8 cellular contexts compared by ENCODE assay signal in the genomic region with DNA sequence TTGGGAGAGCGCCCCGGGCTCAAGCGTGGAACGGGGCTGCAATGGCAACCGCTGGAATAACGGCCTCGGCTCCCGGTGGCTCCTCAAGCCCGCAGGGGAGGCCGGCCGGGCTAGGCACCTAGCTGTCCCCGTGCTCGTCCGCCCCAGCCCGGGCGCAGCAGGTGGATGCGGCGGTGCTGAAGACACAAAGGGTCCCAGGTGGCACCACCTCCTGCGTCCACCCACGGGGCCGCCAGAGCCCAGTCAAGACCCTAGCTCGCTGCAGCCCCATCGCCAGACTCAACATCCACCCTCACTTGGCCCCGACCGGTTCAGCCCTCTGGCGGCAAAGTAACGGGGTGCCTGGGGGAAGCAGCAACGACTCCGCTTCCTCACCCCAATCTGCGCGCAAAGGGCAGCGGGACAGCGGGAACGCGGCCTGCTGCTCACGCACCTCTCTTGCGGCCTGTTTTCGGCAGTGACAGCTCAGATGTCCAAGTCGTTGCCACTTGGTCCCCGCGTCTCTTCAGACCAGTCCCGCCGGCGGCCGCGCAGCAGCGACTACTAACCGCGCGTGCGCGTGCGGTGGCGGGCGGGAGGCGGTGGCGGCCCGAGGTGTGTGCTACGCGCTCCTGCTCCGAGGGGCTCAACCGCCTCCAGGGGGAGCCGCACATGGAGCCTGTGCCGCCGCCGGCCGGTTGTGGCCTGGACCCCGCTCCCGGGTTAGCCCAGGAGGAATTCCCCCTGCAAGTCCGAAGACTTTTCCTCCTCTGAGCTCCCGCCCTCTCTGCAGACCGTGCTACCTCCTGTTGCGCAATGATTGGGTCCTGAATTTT. TPM values are rescaled to one million over a fixed set of nuclear protein-coding genes. Genes with fewer than 3 reads are reported as not detected.
DNase-seq lines count a peak whose midpoint lies in the region; ATAC-seq, FAIRE-seq and TF ChIP-seq lines count a peak whose summit lies in the region.

A gene with protein sequence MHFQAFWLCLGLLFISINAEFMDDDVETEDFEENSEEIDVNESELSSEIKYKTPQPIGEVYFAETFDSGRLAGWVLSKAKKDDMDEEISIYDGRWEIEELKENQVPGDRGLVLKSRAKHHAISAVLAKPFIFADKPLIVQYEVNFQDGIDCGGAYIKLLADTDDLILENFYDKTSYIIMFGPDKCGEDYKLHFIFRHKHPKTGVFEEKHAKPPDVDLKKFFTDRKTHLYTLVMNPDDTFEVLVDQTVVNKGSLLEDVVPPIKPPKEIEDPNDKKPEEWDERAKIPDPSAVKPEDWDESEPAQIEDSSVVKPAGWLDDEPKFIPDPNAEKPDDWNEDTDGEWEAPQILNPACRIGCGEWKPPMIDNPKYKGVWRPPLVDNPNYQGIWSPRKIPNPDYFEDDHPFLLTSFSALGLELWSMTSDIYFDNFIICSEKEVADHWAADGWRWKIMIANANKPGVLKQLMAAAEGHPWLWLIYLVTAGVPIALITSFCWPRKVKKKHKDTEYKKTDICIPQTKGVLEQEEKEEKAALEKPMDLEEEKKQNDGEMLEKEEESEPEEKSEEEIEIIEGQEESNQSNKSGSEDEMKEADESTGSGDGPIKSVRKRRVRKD (minus strand): TSS at position 545 of the 815 bp plus-strand sequence. CDS start 14,570 bp downstream, outside the sequence.

- H3K4ac ChIP-seq in H1 (replicated peaks; ENCODE audit: insufficient read length, low read depth, low read length): peak within 1 kb of the TSS; percentile 72

- no peaks in the 10 kb centered on the region for H4K20me1 ChIP-seq in H1 (replicated peaks in 1 of 2; ENCODE audit: control insufficient read depth in 1 of 2, insufficient read depth in 2 of 2, low read length in 2 of 2)

- no peaks in the 10 kb centered on the region for H3K36me3 Mint-ChIP-seq in memory B cell

- H2AK5ac ChIP-seq in H1 (ENCODE audit: low read depth, low read length): no peak within 1 kb of the TSS

- no peak within 1 kb of the TSS for H3K27ac Mint-ChIP-seq in memory B cell

- peak within 1 kb of the TSS; percentile 59 for H4K91ac ChIP-seq in H1 (replicated peaks; ENCODE audit: insufficient read length, low read length)

- no peak within 1 kb of the TSS for H3K27ac ChIP-seq in H1 (ENCODE audit: low read depth, low read length)

- H2BK20ac ChIP-seq in H1 (ENCODE audit: low read length): no peak within 1 kb of the TSS

- peaks cover 0 to 2% (median 0%) of the 10 kb centered on the region in 4 experiments; a peak in 3 of 7 replicates for H3K27me3 ChIP-seq in H1 (replicated peaks in 1 of 4; ENCODE audit: control insufficient read depth in 3 of 4, extremely low read depth in 1 of 4, insufficient read depth in 3 of 4, low read length in 3 of 4)

- H3K9me3 ChIP-seq in H1 (ENCODE audit: insufficient read depth in 2 of 2, low read depth in 1 of 2, low read length in 1 of 2): no peaks in the 10 kb centered on the region

- no peak within 1 kb of the TSS for H2BK5ac ChIP-seq in H1 (ENCODE audit: low read depth, low read length)

- H3K4me1 ChIP-seq in H1 (replicated peaks in 1 of 4; ENCODE audit: control insufficient read depth in 3 of 4, insufficient read depth in 4 of 4, low read length in 3 of 4): no peaks in the 10 kb centered on the region; a peak in 2 of 7 replicates

- H3K4me3 Mint-ChIP-seq in memory B cell: peak within 1 kb of the TSS; percentile 88

- H3K14ac ChIP-seq in H1 (ENCODE audit: insufficient read length): no peak within 1 kb of the TSS

- CTCF ChIA-PET in H1 (lab: Charles Lee; ENCODE audit: partially characterized antibody): interaction anchor here (0.5 to 2.7 kb wide), 22 partner anchors 11 to 901 kb away, joined by 3 to 12 read pairs (median 3); a partner anchor contains a TSS

- no peaks in the 10 kb centered on the region for H3K9me3 Mint-ChIP-seq in memory B cell

- TF ChIP-seq POLR2A in H1 (IDR thresholded peaks at IDR 0.05; ENCODE audit: control extremely low read depth in 1 of 2, low read depth in 2 of 2, low read length in 2 of 2): no peak; a peak in 1 of 3 replicates

- TF ChIP-seq RAD21 in H1 (IDR thresholded peaks at IDR 0.05 in 1 of 2, conservative IDR thresholded peaks at IDR 0.05 in 1 of 2; ENCODE audit: low read depth in 2 of 2, low read length in 2 of 2): peak; percentile 33 to 50; a peak in 3 of 4 replicates

- peak within 1 kb of the TSS; percentile 87 for H4K8ac ChIP-seq in H1 (ENCODE audit: extremely low read depth, insufficient read depth, low read length)

- TF ChIP-seq EP300 in H1 (IDR thresholded peaks at IDR 0.05; ENCODE audit: borderline replicate concordance in 1 of 2, low read depth in 2 of 2, low read length in 2 of 2): no peak

- peak within 1 kb of the TSS; percentile 79 for H3K56ac ChIP-seq in H1 (replicated peaks; ENCODE audit: insufficient read length, low read depth, low read length)

- H3K23ac ChIP-seq in H1 (ENCODE audit: insufficient read length): no peak within 1 kb of the TSS

- no peaks in the 10 kb centered on the region for H3K36me3 ChIP-seq in H1 (ENCODE audit: control insufficient read depth in 2 of 4, insufficient read depth in 4 of 4, low read length in 3 of 4)

- no peaks in the 10 kb centered on the region for H3K79me2 ChIP-seq in H1 (ENCODE audit: control insufficient read depth in 1 of 2, insufficient read depth in 2 of 2, low read length in 2 of 2)

- ATAC-seq in GM19043 (IDR thresholded peaks at IDR 0.05; ENCODE audit: low read depth, unreplicated experiment) (peak; percentile 71), HG03342 (IDR thresholded peaks at IDR 0.05; ENCODE audit: unreplicated experiment) (peak; percentile 83), memory B cell (ENCODE audit: low read depth) (peak; percentile 85)

- H2BK12ac ChIP-seq in H1 (ENCODE audit: low read depth, low read length): no peak within 1 kb of the TSS

- H3K23me2 ChIP-seq in H1 (ENCODE audit: low read depth, low read length): peaks cover 7% of the 10 kb centered on the region; the same call in 1 of the 2 replicates

- POLR2A ChIA-PET in H1 (lab: Charles Lee; ENCODE audit: partially characterized antibody): interaction anchor here (0.8 to 1.6 kb wide), 8 partner anchors 13 to 227 kb away, joined by 3 to 6 read pairs (median 4); a partner anchor contains a TSS

- DNase-seq in AML-193 (lab: John Stamatoyannopoulos, UW) (peak; percentile 80 to 84), NCI-H446 (lab: John Stamatoyannopoulos, UW) (peak; percentile 27 to 84), H1 (ENCODE audit: low read depth in 1 of 2, low spot score in 2 of 2) (peak; percentile 73 to 93), memory B cell (ENCODE audit: low spot score in 2 of 2) (peak; percentile 41 to 62)
- DNase-seq in activated CD4-positive, alpha-beta T cell treated with anti-CD3 and anti-CD28 coated beads, Interleukin-2, amount 50 U/mL, for 48 hours: peak; percentile 56 to 63
- peak; percentile 22 for DNase-seq in stimulated activated CD8-positive, alpha-beta memory T cell treated with anti-CD3 and anti-CD28 coated beads, Interleukin-12 subunit alpha, Interleukin-12 subunit beta, amount 100 ng/mL, for 4 hours (ENCODE audit: low read depth)

- H2AFZ ChIP-seq in H1 (ENCODE audit: low read length): peak within 1 kb of the TSS; percentile 93

- peak within 1 kb of the TSS in 3 of 4 experiments; percentile 36 to 55 (median 51); a peak in 6 of 7 replicates for H3K9ac ChIP-seq in H1 (replicated peaks in 1 of 4; ENCODE audit: extremely low read depth in 1 of 4, low read depth in 3 of 4, low read length in 3 of 4)

- peak; percentile 48 to 65 (median 64) for TF ChIP-seq CTCF in H1 (IDR thresholded peaks at IDR 0.05; ENCODE audit: control extremely low read depth in 1 of 3, insufficient read depth in 1 of 3, low read depth in 1 of 3, low read length in 3 of 3)

- H3K79me1 ChIP-seq in H1 (ENCODE audit: low read depth, low read length): no peaks in the 10 kb centered on the region

- H3K4me2 ChIP-seq in H1 (ENCODE audit: insufficient read depth in 1 of 2, low read depth in 2 of 2, low read length in 2 of 2): peak within 1 kb of the TSS; percentile 64 to 91

- no peak within 1 kb of the TSS; the same call in 1 of the 2 replicates for H2BK15ac ChIP-seq in H1 (ENCODE audit: low read length)

- H4K5ac ChIP-seq in H1 (ENCODE audit: insufficient read length, low read depth, low read length): peak within 1 kb of the TSS; percentile 62

- 0 out of 2 replicates have a peak within 1 kb of the TSS, but pooled peaks have one; percentile 43 for H3K18ac ChIP-seq in H1 (ENCODE audit: extremely low read depth, low read length)

- H2BK120ac ChIP-seq in H1 (replicated peaks; ENCODE audit: low read depth, low read length): no peak within 1 kb of the TSS

- no peak for FAIRE-seq in H1 (lab: Jason Lieb, UNC)

- peaks cover 11% of the 10 kb centered on the region for H3K27me3 Mint-ChIP-seq in memory B cell

- 1% methylated on average over 67 of the region's 73 CpGs; no CpG with 5 or more reads in 1 of the 2 experiments for WGBS in H1 (ENCODE audit: extremely low coverage in 1 of 2, insufficient coverage in 1 of 2, insufficient read length in 1 of 2, insufficient replicate concordance in 2 of 2, low coverage in 1 of 2, low lambda C conversion rate in 2 of 2, missing lambda C conversion rate in 1 of 2), 2 experiments

- peak within 1 kb of the TSS; percentile 50 to 75 (median 71) for H3K4me3 ChIP-seq in H1 (ENCODE audit: extremely low read depth in 1 of 4, insufficient read depth in 2 of 4, low read depth in 3 of 4, low read length in 4 of 4)

- H3K4me1 Mint-ChIP-seq in memory B cell: peaks cover 3% of the 10 kb centered on the region

TF ChIP-seq in H1, 55 proteins besides CTCF, POLR2A, EP300 and RAD21 (continues in another document):
- TF ChIP-seq, protein P1, sequence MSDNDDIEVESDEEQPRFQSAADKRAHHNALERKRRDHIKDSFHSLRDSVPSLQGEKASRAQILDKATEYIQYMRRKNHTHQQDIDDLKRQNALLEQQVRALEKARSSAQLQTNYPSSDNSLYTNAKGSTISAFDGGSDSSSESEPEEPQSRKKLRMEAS (IDR thresholded peaks at IDR 0.05): peak; percentile 93
- TF ChIP-seq RNF2 (IDR thresholded peaks at IDR 0.05; ENCODE audit: borderline replicate concordance, low read depth, low read length, missing control alignments, poor library complexity, severe bottlenecking) (no peak), TAF7 (optimal IDR thresholded peaks at IDR 0.05; ENCODE audit: borderline replicate concordance, low read depth, low read length) (no peak), CHD1 (IDR thresholded peaks at IDR 0.05; ENCODE audit: low read depth, low read length) (no peak), CHD2 (IDR thresholded peaks at IDR 0.05; ENCODE audit: low read length) (no peak), SP4 (IDR thresholded peaks at IDR 0.05; ENCODE audit: low read length) (no peak)

RNA-seq across cellular contexts. Expression of the gene that starts here (rescaled TPM):
- total RNA-seq in H1 (2021; fragmentation: NEBNext Ultra II Directional; extraction: Animal tissue kit (Norgen Biotek cat#: 25700)): 3.1 and 3.2 TPM in 2 replicates
- 0.63 and 1.7 TPM in 2 replicates for polyA plus RNA-seq in H1 (2011; rRNA removed)
- polyA plus RNA-seq in H1 (2011; cell fraction: cytosol; rRNA removed): 2.5 TPM
- 0.46 TPM for polyA plus RNA-seq in H1 (2011; cell fraction: nucleus; rRNA removed)
- polyA plus RNA-seq in H1 (2012, experiment 1 of 2): 2.6 to 4.8 TPM (median 2.8 TPM) in 4 replicates
- polyA plus RNA-seq in H1 (2012, experiment 2 of 2): 0.41 TPM
- 8.0 TPM for polyA plus RNA-seq in H1 (2013, experiment 1 of 2)
- 8.3 TPM for polyA plus RNA-seq in H1 (2013, experiment 2 of 2)
- polyA minus RNA-seq in H1 (2011; rRNA and poly(A)+ RNA removed): 0.69 and 1.4 TPM in 2 replicates
- 0.66 TPM for polyA minus RNA-seq in H1 (2011; cell fraction: cytosol; rRNA and poly(A)+ RNA removed)
- 1.1 TPM for polyA minus RNA-seq in H1 (2011; cell fraction: nucleus; rRNA and poly(A)+ RNA removed)

Comparison
In these comparisons a context has a peak if more than half of its experiments do, and no peak if none do; other contexts are left out.
1. DNase-seq: peak in every context shown above with its lines; median percentile 83 in H1; 82 in AML-193; 60 in activated CD4-positive, alpha-beta T cell treated with anti-CD3 and anti-CD28 coated beads, Interleukin-2, amount 50 U/mL, for 48 hours; 56 in NCI-H446; 52 in memory B cell; 22 in stimulated activated CD8-positive, alpha-beta memory T cell treated with anti-CD3 and anti-CD28 coated beads, Interleukin-12 subunit alpha, Interleukin-12 subunit beta, amount 100 ng/mL, for 4 hours.